Comparison of ENCODE assay signal across 9 cellular contexts in genomic region chr17:8359769-8360168, GRCh38. TPM values are rescaled to one million over a fixed set of nuclear protein-coding genes. Genes with fewer than 3 reads are reported as not detected.
A peak's percentile ranks its signal among the peaks of the same experiment; 100 is the strongest.
DNase-seq lines count a peak whose midpoint lies in the region; ATAC-seq, FAIRE-seq and TF ChIP-seq lines count a peak whose summit lies in the region.
"Had no signal": no experiment of that assay in that cellular context is flagged by ENCODE, and none has a peak within 500 bp of the region (broad histone marks: within the 10 kb centered on the region; RNA-seq: fewer than 3 reads in every experiment).

No MANE protein-coding gene starts in this region.

- TF ChIP-seq CTCF in chondrocyte (IDR thresholded peaks at IDR 0.05): no peak

- H3K9me3 Mint-ChIP-seq in activated naive CD8-positive, alpha-beta T cell treated with anti-CD3 and anti-CD28 coated beads for 36 hours: no peaks in the 10 kb centered on the region
- no peaks in the 10 kb centered on the region for H3K9me3 Mint-ChIP-seq in activated naive CD8-positive, alpha-beta T cell treated with anti-CD3 and anti-CD28 coated beads, Interleukin-2, amount 50 U/mL, for 24 hours
- H3K9me3 Mint-ChIP-seq in chondrocyte (ENCODE audit: low read depth): peaks cover 4% of the 10 kb centered on the region
- H3K9me3 Mint-ChIP-seq: effector memory CD8-positive, alpha-beta T cell had no signal

- no peaks in the 10 kb centered on the region for H3K27me3 Mint-ChIP-seq in activated naive CD8-positive, alpha-beta T cell treated with anti-CD3 and anti-CD28 coated beads for 36 hours
- no peaks in the 10 kb centered on the region for H3K27me3 Mint-ChIP-seq in activated naive CD8-positive, alpha-beta T cell treated with anti-CD3 and anti-CD28 coated beads, Interleukin-2, amount 50 U/mL, for 24 hours
- no peaks in the 10 kb centered on the region for H3K27me3 Mint-ChIP-seq in chondrocyte (ENCODE audit: low read depth)
- H3K27me3 Mint-ChIP-seq: effector memory CD8-positive, alpha-beta T cell had no signal

- H3K36me3 Mint-ChIP-seq in activated naive CD8-positive, alpha-beta T cell treated with anti-CD3 and anti-CD28 coated beads for 36 hours: no peaks in the 10 kb centered on the region
- no peaks in the 10 kb centered on the region for H3K36me3 Mint-ChIP-seq in activated naive CD8-positive, alpha-beta T cell treated with anti-CD3 and anti-CD28 coated beads, Interleukin-2, amount 50 U/mL, for 24 hours (ENCODE audit: low read depth)
- peaks cover 2% of the 10 kb centered on the region for H3K36me3 Mint-ChIP-seq in chondrocyte (ENCODE audit: low read depth)

- H3K27ac Mint-ChIP-seq in activated naive CD8-positive, alpha-beta T cell treated with anti-CD3 and anti-CD28 coated beads for 36 hours: no peak overlapping the region
- H3K27ac Mint-ChIP-seq in activated naive CD8-positive, alpha-beta T cell treated with anti-CD3 and anti-CD28 coated beads, Interleukin-2, amount 50 U/mL, for 24 hours: no peak overlapping the region
- peak overlapping the region; percentile 73 for H3K27ac Mint-ChIP-seq in chondrocyte (ENCODE audit: unreplicated experiment)
- H3K27ac Mint-ChIP-seq: effector memory CD8-positive, alpha-beta T cell had no signal

- DNase-seq in activated naive CD8-positive, alpha-beta T cell treated with anti-CD3 and anti-CD28 coated beads for 36 hours: no peak
- DNase-seq in activated naive CD8-positive, alpha-beta T cell treated with anti-CD3 and anti-CD28 coated beads, Interleukin-2, amount 50 U/mL, for 24 hours: no peak
- DNase-seq in chondrocyte (ENCODE audit: low spot score): no peak
- peak; percentile 26 for DNase-seq in kidney glomerular epithelial cell (lab: John Stamatoyannopoulos, UW)
- DNase-seq in urothelium cell line (ENCODE audit: low spot score): peak; percentile 66
- DNase-seq: effector memory CD8-positive, alpha-beta T cell had no signal

- peaks cover 8% of the 10 kb centered on the region for H3K4me1 Mint-ChIP-seq in activated naive CD8-positive, alpha-beta T cell treated with anti-CD3 and anti-CD28 coated beads for 36 hours
- H3K4me1 Mint-ChIP-seq in activated naive CD8-positive, alpha-beta T cell treated with anti-CD3 and anti-CD28 coated beads, Interleukin-2, amount 50 U/mL, for 24 hours: peaks cover 6% of the 10 kb centered on the region
- peaks cover 33% of the 10 kb centered on the region for H3K4me1 Mint-ChIP-seq in chondrocyte (ENCODE audit: low read depth)

- H3K4me3 Mint-ChIP-seq in activated naive CD8-positive, alpha-beta T cell treated with anti-CD3 and anti-CD28 coated beads for 36 hours: peak overlapping the region; percentile 1
- H3K4me3 Mint-ChIP-seq in activated naive CD8-positive, alpha-beta T cell treated with anti-CD3 and anti-CD28 coated beads, Interleukin-2, amount 50 U/mL, for 24 hours: no peak overlapping the region
- peak overlapping the region; percentile 16 for H3K4me3 Mint-ChIP-seq in chondrocyte (ENCODE audit: unreplicated experiment)
- H3K4me3 Mint-ChIP-seq: effector memory CD8-positive, alpha-beta T cell had no signal

- no peak for FAIRE-seq in urothelium cell line (lab: Jason Lieb, UNC)

- ATAC-seq in activated naive CD8-positive, alpha-beta T cell treated with anti-CD3 and anti-CD28 coated beads, Interleukin-2, amount 50 U/mL, for 24 hours: no peak
- ATAC-seq in GM21723 (IDR thresholded peaks at IDR 0.05; ENCODE audit: unreplicated experiment) (no peak), GM19351 (IDR thresholded peaks at IDR 0.05; ENCODE audit: unreplicated experiment) (no peak), GM21786 (IDR thresholded peaks at IDR 0.05; ENCODE audit: unreplicated experiment) (no peak)
- ATAC-seq: effector memory CD8-positive, alpha-beta T cell had no signal

RNA-seq across cellular contexts. Expression of gene ODF4, which starts 20.1 kb away (rescaled TPM):
- not detected for total RNA-seq in activated naive CD8-positive, alpha-beta T cell treated with anti-CD3 and anti-CD28 coated beads for 36 hours
- not detected in 3 replicates for total RNA-seq in chondrocyte

RNA-seq across cellular contexts. Expression of gene RPL26, which starts 23.2 kb away (rescaled TPM):
- 1,000 to 10,000 TPM; 2,835 to 2,863 TPM for total RNA-seq in activated naive CD8-positive, alpha-beta T cell treated with anti-CD3 and anti-CD28 coated beads for 36 hours
- total RNA-seq in chondrocyte: 1,065 to 1,130 TPM (median 1,086 TPM) in 3 replicates

RNA-seq across cellular contexts. Expression of gene RNF222, which starts 37.9 kb away (rescaled TPM):
- total RNA-seq in activated naive CD8-positive, alpha-beta T cell treated with anti-CD3 and anti-CD28 coated beads for 36 hours: under 1 TPM; 0.14 to 0.22 TPM
- not detected in 3 replicates for total RNA-seq in chondrocyte

RNA-seq across cellular contexts. Expression of gene ARHGEF15, which starts 49.7 kb away (rescaled TPM):
- not detected for total RNA-seq in activated naive CD8-positive, alpha-beta T cell treated with anti-CD3 and anti-CD28 coated beads for 36 hours
- not detected in 3 replicates for total RNA-seq in chondrocyte

Comparison
In these comparisons a context has a peak if more than half of its experiments do, and no peak if none do; other contexts are left out.
1. DNase-seq: peak in kidney glomerular epithelial cell (single experiment) and urothelium cell line (single experiment); none in activated naive CD8-positive, alpha-beta T cell treated with anti-CD3 and anti-CD28 coated beads for 36 hours (single experiment), activated naive CD8-positive, alpha-beta T cell treated with anti-CD3 and anti-CD28 coated beads, Interleukin-2, amount 50 U/mL, for 24 hours (single experiment) and chondrocyte (single experiment).